1 cellular context compared by ENCODE assay signal in the genomic region with DNA sequence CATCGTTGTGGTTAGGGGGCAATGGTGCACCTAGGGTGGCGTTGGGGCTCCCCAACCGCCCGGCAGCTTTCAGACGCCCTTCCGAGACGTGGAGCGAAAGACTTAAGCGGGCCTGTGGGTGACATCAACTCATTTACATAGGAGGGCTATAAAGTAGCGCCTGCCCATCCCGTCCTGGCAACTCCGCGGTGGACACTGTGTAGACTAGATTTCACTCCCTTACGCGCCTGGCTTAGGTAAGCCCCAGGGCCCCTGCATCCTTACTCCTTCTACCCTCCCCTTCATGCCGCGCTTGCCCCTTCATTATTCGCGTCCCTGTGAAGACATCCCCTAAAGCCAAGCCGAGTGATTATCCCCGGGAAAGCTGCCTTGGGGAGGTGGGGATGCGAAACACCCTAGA.
TF ChIP-seq lines count a peak whose summit lies in the region.

No MANE protein-coding gene starts in this region.

TF ChIP-seq in endothelial cell of umbilical vein, 7 proteins besides CTCF, POLR2A, EP300 and RAD21:
- TF ChIP-seq MYC (IDR thresholded peaks at IDR 0.05; ENCODE audit: low read depth, low read length) (no peak), GATA2 (IDR thresholded peaks at IDR 0.05; ENCODE audit: insufficient read depth, insufficient read length, low read depth, low read length) (no peak), POLR2AphosphoS5 (IDR thresholded peaks at IDR 0.05; ENCODE audit: insufficient read depth, low read depth, low read length) (no peak), JUN (IDR thresholded peaks at IDR 0.05; ENCODE audit: borderline replicate concordance, insufficient read depth, insufficient read length, low read depth) (no peak), FOS (IDR thresholded peaks at IDR 0.05; ENCODE audit: borderline replicate concordance, insufficient read depth, low read length) (no peak), EZH2 (IDR thresholded peaks at IDR 0.05; ENCODE audit: borderline replicate concordance, low read depth, low read length, severe bottlenecking) (no peak)
- TF ChIP-seq, protein P1, sequence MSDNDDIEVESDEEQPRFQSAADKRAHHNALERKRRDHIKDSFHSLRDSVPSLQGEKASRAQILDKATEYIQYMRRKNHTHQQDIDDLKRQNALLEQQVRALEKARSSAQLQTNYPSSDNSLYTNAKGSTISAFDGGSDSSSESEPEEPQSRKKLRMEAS (IDR thresholded peaks at IDR 0.05; ENCODE audit: insufficient read depth, insufficient read length), result no peak
